Comparison of ENCODE assay signal across 8 cellular contexts in genomic region chr2:237669628-237670351, GRCh38. TPM values are rescaled to one million over a fixed set of nuclear protein-coding genes. Genes with fewer than 3 reads are reported as not detected.
A peak's percentile ranks its signal among the peaks of the same experiment; 100 is the strongest.
DNase-seq lines count a peak whose midpoint lies in the region; ATAC-seq, FAIRE-seq and TF ChIP-seq lines count a peak whose summit lies in the region.

No MANE protein-coding gene starts in this region.

- peak; percentile 64 for ATAC-seq in HG02798 (IDR thresholded peaks at IDR 0.05; ENCODE audit: poor library complexity, unreplicated experiment)
- ATAC-seq in HG03039 (IDR thresholded peaks at IDR 0.05; ENCODE audit: unreplicated experiment) = no peak

- FAIRE-seq in H54 (lab: Jason Lieb, UNC) = no peak

- DNase-seq in GM03348 (ENCODE audit: low spot score) = peak; percentile 91
- peak; percentile 56 for DNase-seq in NCI-H526 treated with DMSO at 0.1 percent for 48 hours (lab: John Stamatoyannopoulos, UW)
- peak; percentile 99 for DNase-seq in fibroblast of peridontal ligament (ENCODE audit: extremely low read depth)
- DNase-seq in renal cortical epithelial cell (ENCODE audit: low read depth) = peak; percentile 97
- no peak for DNase-seq in H54 (ENCODE audit: insufficient read length, low spot score)
- no peak for DNase-seq in stimulated activated CD8-positive, alpha-beta memory T cell treated with anti-CD3 and anti-CD28 coated beads, Interleukin-4, amount 100 ng/mL, for 48 hours

- no peak for TF ChIP-seq POLR2A in H54 (IDR thresholded peaks at IDR 0.05; ENCODE audit: low read depth, low read length)

RNA-seq across cellular contexts. Expression of gene LRRFIP1, which starts 42.4 kb away (rescaled TPM):
- 72.6 and 156 TPM in 2 replicates for total RNA-seq in renal cortical epithelial cell

Comparison
In these comparisons a context has a peak if more than half of its experiments do, and no peak if none do; other contexts are left out.
1. DNase-seq: peak in GM03348 (single experiment), NCI-H526 treated with DMSO at 0.1 percent for 48 hours (single experiment), fibroblast of peridontal ligament (single experiment) and renal cortical epithelial cell (single experiment); none in H54 (single experiment) and stimulated activated CD8-positive, alpha-beta memory T cell treated with anti-CD3 and anti-CD28 coated beads, Interleukin-4, amount 100 ng/mL, for 48 hours (single experiment).